ENCODE assay signal across 8 cellular contexts in the genomic region with DNA sequence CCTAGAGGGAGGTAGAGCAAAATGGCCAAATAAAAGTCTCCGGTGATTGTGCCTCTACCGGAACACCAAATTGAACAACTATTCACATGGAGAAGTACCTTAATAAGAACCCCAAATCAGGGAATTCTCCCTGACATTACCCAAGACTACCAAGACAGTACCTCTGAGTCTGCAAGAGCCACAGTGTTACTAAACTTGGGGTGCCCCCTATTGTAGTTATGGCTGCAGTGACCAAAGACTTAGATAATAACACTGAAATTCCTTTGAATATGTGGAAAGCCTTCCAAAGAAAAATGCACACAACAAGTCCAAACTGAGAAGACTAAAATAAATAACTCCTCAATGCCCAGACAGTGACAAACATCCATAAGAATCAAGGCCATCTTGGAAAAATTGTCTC.
"Had no signal": no experiment of that assay in that cellular context is flagged by ENCODE, and none has a peak within 500 bp of the region (broad histone marks: within the 10 kb centered on the region; RNA-seq: fewer than 3 reads in every experiment).

No MANE protein-coding gene starts in this region.

- H3K27ac Mint-ChIP-seq: H9, HFFc6 had no signal

- H2AFZ ChIP-seq: GM23248 had no signal

- FAIRE-seq: H54 had no signal

- H3K27ac ChIP-seq: GM23248 had no signal

- DNase-seq: GM23248, GOT3, H7, H9, HCEC 1CT, HFFc6 had no signal

- H3K4me3 Mint-ChIP-seq: H9, HFFc6 had no signal

- H3K4me3 ChIP-seq: GM23248 had no signal

- ATAC-seq: HCT116 had no signal

- H3K9ac ChIP-seq: GM23248 had no signal
